ENCODE assay signal across 11 cellular contexts in genomic region chr11:132245558-132246385, GRCh38.
"Had no signal": no experiment of that assay in that cellular context is flagged by ENCODE, and none has a peak within 500 bp of the region (broad histone marks: within the 10 kb centered on the region; RNA-seq: fewer than 3 reads in every experiment).

No MANE protein-coding gene starts in this region.

- H3K4me1 ChIP-seq: testis, upper lobe of right lung had no signal

- H3K4me3 ChIP-seq: testis, upper lobe of right lung had no signal

- H3K9me3 Mint-ChIP-seq: activated T-helper 17 cell treated with anti-CD3 and anti-CD28 coated beads, Interleukin-2, amount 50 U/mL, for 72 hours; dendritic cell treated with granulocyte-macrophage colony-stimulating factor and Interleukin-4, amounts not matched to agents 40 ng/mL and 50 ng/mL, for 4 days had no signal

- ATAC-seq: activated T-helper 17 cell treated with anti-CD3 and anti-CD28 coated beads, Interleukin-2, amount 50 U/mL, for 72 hours; stimulated activated naive CD8-positive, alpha-beta T cell treated with anti-CD3 and anti-CD28 coated beads, Interleukin-15, Interleukin-2, amounts not matched to agents 100 U/mL and 50 U/mL, for 24 hours; upper lobe of right lung had no signal

- H3K27ac Mint-ChIP-seq: activated naive CD4-positive, alpha-beta T cell treated with anti-CD3 and anti-CD28 coated beads for 36 hours; activated T-helper 17 cell treated with anti-CD3 and anti-CD28 coated beads, Interleukin-2, amount 50 U/mL, for 72 hours; dendritic cell treated with granulocyte-macrophage colony-stimulating factor and Interleukin-4, amounts not matched to agents 40 ng/mL and 50 ng/mL, for 4 days; progenitor cell of endocrine pancreas had no signal

- H3K27ac ChIP-seq: testis, upper lobe of right lung had no signal

- H3K9me3 ChIP-seq: testis, upper lobe of right lung had no signal

- DNase-seq: activated CD4-positive, alpha-beta T cell treated with anti-CD3 and anti-CD28 coated beads, Interleukin-2, amount 50 U/mL, for 1 hour; activated naive CD4-positive, alpha-beta T cell treated with anti-CD3 and anti-CD28 coated beads for 36 hours; activated T-cell treated with anti-CD3 and anti-CD28 coated beads for 4 hours; islet precursor cell; stimulated activated CD4-positive, alpha-beta T cell treated with anti-CD3 and anti-CD28 coated beads, Interleukin-2, amount 100 ng/mL, for 48 hours; stimulated activated naive CD8-positive, alpha-beta T cell treated with anti-CD3 and anti-CD28 coated beads, Interleukin-15, Interleukin-2, amounts not matched to agents 100 U/mL and 50 U/mL, for 24 hours; testis; upper lobe of right lung had no signal

- H3K36me3 ChIP-seq: upper lobe of right lung had no signal

- H3K4me1 Mint-ChIP-seq: activated T-helper 17 cell treated with anti-CD3 and anti-CD28 coated beads, Interleukin-2, amount 50 U/mL, for 72 hours had no signal

- H3K27me3 Mint-ChIP-seq: dendritic cell treated with granulocyte-macrophage colony-stimulating factor and Interleukin-4, amounts not matched to agents 40 ng/mL and 50 ng/mL, for 4 days had no signal

- H3K27me3 ChIP-seq: testis, upper lobe of right lung had no signal

- H3K4me3 Mint-ChIP-seq: activated naive CD4-positive, alpha-beta T cell treated with anti-CD3 and anti-CD28 coated beads for 36 hours; activated T-helper 17 cell treated with anti-CD3 and anti-CD28 coated beads, Interleukin-2, amount 50 U/mL, for 72 hours; dendritic cell treated with granulocyte-macrophage colony-stimulating factor and Interleukin-4, amounts not matched to agents 40 ng/mL and 50 ng/mL, for 4 days had no signal
